9 cellular contexts compared by ENCODE assay signal in genomic region chr7:100208911-100209408, GRCh38. TPM values are rescaled to one million over a fixed set of nuclear protein-coding genes. Genes with fewer than 3 reads are reported as not detected.
DNase-seq lines count a peak whose midpoint lies in the region; ATAC-seq, FAIRE-seq and TF ChIP-seq lines count a peak whose summit lies in the region.
"Had no signal": no experiment of that assay in that cellular context is flagged by ENCODE, and none has a peak within 500 bp of the region (broad histone marks: within the 10 kb centered on the region; RNA-seq: fewer than 3 reads in every experiment).

No MANE protein-coding gene starts in this region.

- FAIRE-seq in GM12878 (lab: Jason Lieb, UNC) = peak; percentile 98

- H3K4me1 ChIP-seq in DOHH2 (ENCODE audit: control insufficient read depth, low read length) (peaks cover 88% of the 10 kb centered on the region), GM12878 (ENCODE audit: control insufficient read depth, insufficient read depth, low read length) (peaks cover 51% of the 10 kb centered on the region)

- peak overlapping the region; percentile 5; the same call in 1 of the 2 replicates for H2AFZ ChIP-seq in GM12878 (ENCODE audit: control insufficient read depth, low read depth, low read length)

- SMC1A ChIA-PET in GM12878 (lab: Charles Lee; ENCODE audit: uncharacterized antibody, unreplicated experiment) = interaction anchor here (0.6 to 14.7 kb wide), 14 partner anchors 8 to 212 kb away, joined by 3 to 140 read pairs (median 6); partner anchors contain the start of genes GAL3ST4 and PVRIG

- H3K36me3 ChIP-seq in DOHH2 (ENCODE audit: control insufficient read depth, low read length) (peaks cover 94% of the 10 kb centered on the region), GM12878 (ENCODE audit: control insufficient read depth in 2 of 2, insufficient read depth in 2 of 2, low read length in 1 of 2) (no peaks in the 10 kb centered on the region)
- H3K36me3 ChIP-seq: cardiac muscle cell had no signal

- H3K9me3 ChIP-seq in DOHH2 (ENCODE audit: control insufficient read depth, insufficient read depth, low read length) (no peaks in the 10 kb centered on the region), GM12878 (replicated peaks; ENCODE audit: control insufficient read depth, insufficient read depth, low read length) (no peaks in the 10 kb centered on the region)

- H3K27ac ChIP-seq in DOHH2 (ENCODE audit: low read depth, low read length) (peak overlapping the region; percentile 13), GM12878 (ENCODE audit: control insufficient read depth, insufficient read depth) (peak overlapping the region; percentile 57)
- H3K27ac ChIP-seq: cardiac muscle cell had no signal

- H3F3A ChIP-seq in DOHH2 (ENCODE audit: control insufficient read depth, insufficient read depth) = peaks cover 36% of the 10 kb centered on the region

- peak overlapping the region; percentile 49; the same call in 1 of the 2 replicates for H3K9ac ChIP-seq in GM12878 (ENCODE audit: control insufficient read depth, insufficient read depth, low read length)

- no TSS peak for BruUV-seq in GM12878 (replicated peaks; lab: Mats Ljungman, UMichigan)

- H3K79me2 ChIP-seq in DOHH2 (ENCODE audit: control insufficient read depth, low read length) (peaks cover 46% of the 10 kb centered on the region), GM12878 (ENCODE audit: control insufficient read depth, insufficient read depth, low read length) (peaks cover 10% of the 10 kb centered on the region)

- in situ Hi-C loops in GM12878 (cut with MboI) = no loop called here

- no peak for TF ChIP-seq RAD21 in GM12878 (IDR thresholded peaks at IDR 0.05; ENCODE audit: insufficient read depth, low read depth, low read length)

- H3K27me3 ChIP-seq in DOHH2 (ENCODE audit: control insufficient read depth, low read length) (no peaks in the 10 kb centered on the region), GM12878 (replicated peaks in 1 of 2; ENCODE audit: control insufficient read depth in 2 of 2, insufficient read depth in 2 of 2, low read length in 1 of 2) (no peaks in the 10 kb centered on the region)
- H3K27me3 ChIP-seq: cardiac muscle cell had no signal

- H3K4me2 ChIP-seq in DOHH2 (ENCODE audit: low read length) (peak overlapping the region; percentile 91), GM12878 (ENCODE audit: control insufficient read depth, insufficient read depth) (peak overlapping the region; percentile 80)

- DNase-seq in GM12878 (ENCODE audit: low read depth, low spot score) (peak; percentile 87), middle frontal gyrus (ENCODE audit: extremely low spot score, low spot score) (no peak), CD1c-positive myeloid dendritic cell (ENCODE audit: extremely low spot score) (no peak), NCI-H1048 (lab: John Stamatoyannopoulos, UW) (no peak), cerebellar nuclear complex (lab: John Stamatoyannopoulos, UW) (no peak)

- H3K4me3 ChIP-seq in DOHH2 (ENCODE audit: low read length) (peak overlapping the region; percentile 82), GM12878 (peak overlapping the region; percentile 56; the same call in 1 of the 2 replicates)
- H3K4me3 ChIP-seq: cardiac muscle cell had no signal

- POLR2A ChIA-PET in GM12878 (lab: Charles Lee) = interaction anchor here (0.6 to 8.3 kb wide), 9 partner anchors 8 to 249 kb away, joined by 3 to 86 read pairs (median 7); partner anchors contain the start of genes LAMTOR4 and PVRIG

- H4K20me1 ChIP-seq in DOHH2 (ENCODE audit: control insufficient read depth, insufficient read depth, low read depth, low read length) (no peaks in the 10 kb centered on the region), GM12878 (ENCODE audit: control insufficient read depth, insufficient read depth) (no peaks in the 10 kb centered on the region)

- CTCF ChIA-PET in GM12878 (lab: Yijun Ruan, JAX) = interaction anchor here (1.2 to 5.7 kb wide), 7 partner anchors 8 to 76 kb away, joined by 3 to 65 read pairs (median 42); partner anchors contain the start of genes GPC2 and PVRIG

- TF ChIP-seq CTCF in DOHH2 (IDR thresholded peaks at IDR 0.05; ENCODE audit: low read depth, low read length, poor library complexity, severe bottlenecking) (peak; percentile 6), GM12878 (IDR thresholded peaks at IDR 0.05 in 2 of 3, conservative IDR thresholded peaks at IDR 0.05 in 1 of 3; ENCODE audit: control insufficient read depth in 2 of 3, extremely low read depth in 1 of 3, insufficient read depth in 1 of 3, low read depth in 3 of 3, low read length in 3 of 3) (peak in 1 of 3 experiments; percentile 25; a peak in 1 of 6 replicates)

- WGBS in GM12878 (ENCODE audit: insufficient coverage, insufficient replicate concordance, low lambda C conversion rate, missing lambda C conversion rate) = under 1% methylated on average over 6 of the region's 6 CpGs

- H3K9me2 ChIP-seq in DOHH2 (replicated peaks; ENCODE audit: control insufficient read depth, low read length) = no peaks in the 10 kb centered on the region

- intact Hi-C loops in GM12878 (cut with micrococcal nuclease; ENCODE audit: unreplicated experiment) = no loop called here

- TF ChIP-seq EP300 in GM12878 (IDR thresholded peaks at IDR 0.05; ENCODE audit: borderline replicate concordance in 1 of 2, control insufficient read depth in 1 of 2, low read depth in 2 of 2, low read length in 2 of 2) = peak; percentile 27 to 74; a peak in 3 of 4 replicates

- RAD21 ChIA-PET in GM12878 (lab: Charles Lee; ENCODE audit: unreplicated experiment) = interaction anchor here (1.0 to 3.9 kb wide), 9 partner anchors 9 to 76 kb away, joined by 3 to 33 read pairs (median 8); partner anchors contain the start of genes GAL3ST4 and LAMTOR4

- peak; percentile 88 for ATAC-seq in GM19351 (IDR thresholded peaks at IDR 0.05; ENCODE audit: unreplicated experiment)
- ATAC-seq in HG03196 (IDR thresholded peaks at IDR 0.05; ENCODE audit: unreplicated experiment) = peak; percentile 54
- peak; percentile 89 for ATAC-seq in GM12878

- no peak for TF ChIP-seq POLR2A in GM12878 (IDR thresholded peaks at IDR 0.05; ENCODE audit: low read depth, low read length)

RNA-seq across cellular contexts. Expression of gene PVRIG, which starts 10.8 kb away (rescaled TPM):
- 20.3 and 21.7 TPM in 2 replicates for total RNA-seq in GM12878 (2013; cell fraction: nucleolus; rRNA removed)
- total RNA-seq in GM12878 (2014; rRNA removed) (25.6 and 29.8 TPM in 2 replicates), GM12878 (2014; rRNA removed; fragmentation: Illumina TruSeq; extraction: Trizol) (5.2 and 7.7 TPM in 2 replicates), GM12878 (2021) (27.4 and 27.7 TPM in 2 replicates)
- polyA plus RNA-seq in GM12878 (2011; ENCODE audit: low read depth) = 3.7 TPM
- polyA plus RNA-seq in GM12878 (2011; rRNA removed) (3.1 and 8.4 TPM in 2 replicates), GM12878 (2014; fragmentation: Illumina TruSeq; extraction: Trizol) (0.38 and 3.9 TPM in 2 replicates), GM12878 (2014; fragmentation: Nextera tagmentation; extraction: Ambion mirVana) (1 to 10 TPM; 1.3 to 3.6 TPM), GM12878 (2014; rRNA removed) (39.4 and 41.4 TPM in 2 replicates), GM12878 (2016; fragmentation: Nextera tagmentation; extraction: Ambion mirVana) (10 to 100 TPM; 43.9 to 44.0 TPM)
- polyA plus RNA-seq in GM12878 (2011; cell fraction: cytosol; rRNA removed) = 14.7 and 23.1 TPM in 2 replicates
- polyA plus RNA-seq in GM12878 (2011; cell fraction: nucleus; rRNA removed) = 21.8 and 23.1 TPM in 2 replicates
- 13.9 and 14.6 TPM in 2 replicates for polyA plus RNA-seq in GM12878 (2012)
- 1.7 and 6.8 TPM in 2 replicates for polyA minus RNA-seq in GM12878 (2011; rRNA and poly(A)+ RNA removed)
- polyA minus RNA-seq in GM12878 (2011; cell fraction: cytosol; rRNA and poly(A)+ RNA removed) = 5.3 and 7.0 TPM in 2 replicates
- polyA minus RNA-seq in GM12878 (2011; cell fraction: nucleus; rRNA and poly(A)+ RNA removed) = 10.0 and 16.9 TPM in 2 replicates

RNA-seq across cellular contexts. Expression of gene STAG3, which starts 31.2 kb away (rescaled TPM):
- total RNA-seq in GM12878 (2013; cell fraction: nucleolus; rRNA removed) = 33.8 and 37.8 TPM in 2 replicates
- total RNA-seq in GM12878 (2014; rRNA removed) (101 and 122 TPM in 2 replicates), GM12878 (2014; rRNA removed; fragmentation: Illumina TruSeq; extraction: Trizol) (123 and 133 TPM in 2 replicates), GM12878 (2021) (78.7 and 81.7 TPM in 2 replicates)
- 221 TPM for polyA plus RNA-seq in GM12878 (2011; ENCODE audit: low read depth)
- polyA plus RNA-seq in GM12878 (2011; rRNA removed) (73.0 and 90.4 TPM in 2 replicates), GM12878 (2014; fragmentation: Illumina TruSeq; extraction: Trizol) (178 and 192 TPM in 2 replicates), GM12878 (2014; fragmentation: Nextera tagmentation; extraction: Ambion mirVana) (100 to 1,000 TPM; 281 to 306 TPM), GM12878 (2014; rRNA removed) (112 and 153 TPM in 2 replicates), GM12878 (2016; fragmentation: Nextera tagmentation; extraction: Ambion mirVana) (100 to 1,000 TPM; 112 to 116 TPM)
- polyA plus RNA-seq in GM12878 (2011; cell fraction: cytosol; rRNA removed) = 47.6 and 55.0 TPM in 2 replicates
- polyA plus RNA-seq in GM12878 (2011; cell fraction: nucleus; rRNA removed) = 22.6 and 31.0 TPM in 2 replicates
- polyA plus RNA-seq in GM12878 (2012) = 158 and 173 TPM in 2 replicates
- 14.5 and 19.5 TPM in 2 replicates for polyA minus RNA-seq in GM12878 (2011; rRNA and poly(A)+ RNA removed)
- polyA minus RNA-seq in GM12878 (2011; cell fraction: cytosol; rRNA and poly(A)+ RNA removed) = 5.3 and 6.7 TPM in 2 replicates
- polyA minus RNA-seq in GM12878 (2011; cell fraction: nucleus; rRNA and poly(A)+ RNA removed) = 12.2 and 15.6 TPM in 2 replicates

RNA-seq across cellular contexts. Expression of gene GPC2, which starts 31.8 kb away (rescaled TPM):
- 4.9 and 6.6 TPM in 2 replicates for total RNA-seq in GM12878 (2013; cell fraction: nucleolus; rRNA removed)
- 3.0 and 3.9 TPM in 2 replicates for total RNA-seq in GM12878 (2014; rRNA removed)
- 0.85 and 0.92 TPM in 2 replicates for total RNA-seq in GM12878 (2014; rRNA removed; fragmentation: Illumina TruSeq; extraction: Trizol)
- 3.9 and 5.1 TPM in 2 replicates for total RNA-seq in GM12878 (2021)
- 1.6 TPM for polyA plus RNA-seq in GM12878 (2011; ENCODE audit: low read depth)
- 0.45 and 0.65 TPM in 2 replicates for polyA plus RNA-seq in GM12878 (2011; rRNA removed)
- 1.0 and 1.7 TPM in 2 replicates for polyA plus RNA-seq in GM12878 (2011; cell fraction: cytosol; rRNA removed)
- 4.8 and 5.6 TPM in 2 replicates for polyA plus RNA-seq in GM12878 (2011; cell fraction: nucleus; rRNA removed)
- polyA plus RNA-seq in GM12878 (2012) = 1.3 and 1.4 TPM in 2 replicates
- 0.24 and 0.98 TPM in 2 replicates for polyA plus RNA-seq in GM12878 (2014; fragmentation: Illumina TruSeq; extraction: Trizol)
- polyA plus RNA-seq in GM12878 (2014; fragmentation: Nextera tagmentation; extraction: Ambion mirVana) = under 1 TPM; 0.19 to 0.24 TPM
- 4.3 and 6.3 TPM in 2 replicates for polyA plus RNA-seq in GM12878 (2014; rRNA removed)
- polyA plus RNA-seq in GM12878 (2016; fragmentation: Nextera tagmentation; extraction: Ambion mirVana) = under 1 TPM; 0.48 to 0.68 TPM
- 0.22 and 1.0 TPM in 2 replicates for polyA minus RNA-seq in GM12878 (2011; rRNA and poly(A)+ RNA removed)
- 0.83 and 1.7 TPM in 2 replicates for polyA minus RNA-seq in GM12878 (2011; cell fraction: cytosol; rRNA and poly(A)+ RNA removed)
- 2.4 and 3.5 TPM in 2 replicates for polyA minus RNA-seq in GM12878 (2011; cell fraction: nucleus; rRNA and poly(A)+ RNA removed)

RNA-seq across cellular contexts. Expression of gene GAL3ST4, which starts 40.5 kb away (rescaled TPM):
- total RNA-seq in GM12878 (2013; cell fraction: nucleolus; rRNA removed) = 1.4 and 2.9 TPM in 2 replicates
- 0.98 and 1.1 TPM in 2 replicates for total RNA-seq in GM12878 (2014; rRNA removed)
- 0.83 and 1.1 TPM in 2 replicates for total RNA-seq in GM12878 (2014; rRNA removed; fragmentation: Illumina TruSeq; extraction: Trizol)
- total RNA-seq in GM12878 (2021) = 1.3 and 2.0 TPM in 2 replicates
- polyA plus RNA-seq in GM12878 (2011; ENCODE audit: low read depth) = 1.2 TPM
- 0.66 and 1.2 TPM in 2 replicates for polyA plus RNA-seq in GM12878 (2011; rRNA removed)
- 1.6 and 2.1 TPM in 2 replicates for polyA plus RNA-seq in GM12878 (2011; cell fraction: cytosol; rRNA removed)
- polyA plus RNA-seq in GM12878 (2011; cell fraction: nucleus; rRNA removed) = 2.6 and 2.7 TPM in 2 replicates
- polyA plus RNA-seq in GM12878 (2012) = 2.2 and 2.5 TPM in 2 replicates
- 1.6 and 2.3 TPM in 2 replicates for polyA plus RNA-seq in GM12878 (2014; fragmentation: Illumina TruSeq; extraction: Trizol)
- under 1 TPM; 0.29 to 0.55 TPM for polyA plus RNA-seq in GM12878 (2014; fragmentation: Nextera tagmentation; extraction: Ambion mirVana)
- 2.8 TPM in 2 replicates for polyA plus RNA-seq in GM12878 (2014; rRNA removed)
- 1 to 10 TPM; 4.9 to 6.1 TPM for polyA plus RNA-seq in GM12878 (2016; fragmentation: Nextera tagmentation; extraction: Ambion mirVana)
- 0.88 and 1.3 TPM in 2 replicates for polyA minus RNA-seq in GM12878 (2011; rRNA and poly(A)+ RNA removed)
- 0.73 and 1.5 TPM in 2 replicates for polyA minus RNA-seq in GM12878 (2011; cell fraction: cytosol; rRNA and poly(A)+ RNA removed)
- 0.36 and 0.67 TPM in 2 replicates for polyA minus RNA-seq in GM12878 (2011; cell fraction: nucleus; rRNA and poly(A)+ RNA removed)

RNA-seq across cellular contexts. Expression of gene TRAPPC14, which starts 50.4 kb away (rescaled TPM):
- total RNA-seq in GM12878 (2013; cell fraction: nucleolus; rRNA removed) = 15.4 and 27.3 TPM in 2 replicates
- total RNA-seq in GM12878 (2014; rRNA removed) = 17.3 and 18.2 TPM in 2 replicates
- total RNA-seq in GM12878 (2014; rRNA removed; fragmentation: Illumina TruSeq; extraction: Trizol) = 7.5 and 7.6 TPM in 2 replicates
- 22.3 and 24.7 TPM in 2 replicates for total RNA-seq in GM12878 (2021)
- 10.8 TPM for polyA plus RNA-seq in GM12878 (2011; ENCODE audit: low read depth)
- 1.8 and 4.2 TPM in 2 replicates for polyA plus RNA-seq in GM12878 (2011; rRNA removed)
- polyA plus RNA-seq in GM12878 (2011; cell fraction: cytosol; rRNA removed) = 5.4 and 6.4 TPM in 2 replicates
- 52.5 and 85.1 TPM in 2 replicates for polyA plus RNA-seq in GM12878 (2011; cell fraction: nucleus; rRNA removed)
- 10.9 and 15.1 TPM in 2 replicates for polyA plus RNA-seq in GM12878 (2012)
- polyA plus RNA-seq in GM12878 (2014; fragmentation: Illumina TruSeq; extraction: Trizol) = 7.5 and 10.8 TPM in 2 replicates
- 1 to 10 TPM in 1 of 2 experiments, under 1 TPM in 1; 0.21 to 1.3 TPM for polyA plus RNA-seq in GM12878 (2014; fragmentation: Nextera tagmentation; extraction: Ambion mirVana)
- 17.3 and 22.3 TPM in 2 replicates for polyA plus RNA-seq in GM12878 (2014; rRNA removed)
- 1 to 10 TPM; 7.3 TPM for polyA plus RNA-seq in GM12878 (2016; fragmentation: Nextera tagmentation; extraction: Ambion mirVana)
- 2.6 and 8.6 TPM in 2 replicates for polyA minus RNA-seq in GM12878 (2011; rRNA and poly(A)+ RNA removed)
- 1.7 and 3.1 TPM in 2 replicates for polyA minus RNA-seq in GM12878 (2011; cell fraction: cytosol; rRNA and poly(A)+ RNA removed)
- polyA minus RNA-seq in GM12878 (2011; cell fraction: nucleus; rRNA and poly(A)+ RNA removed) = 15.1 and 23.3 TPM in 2 replicates
